In the genomic region with DNA sequence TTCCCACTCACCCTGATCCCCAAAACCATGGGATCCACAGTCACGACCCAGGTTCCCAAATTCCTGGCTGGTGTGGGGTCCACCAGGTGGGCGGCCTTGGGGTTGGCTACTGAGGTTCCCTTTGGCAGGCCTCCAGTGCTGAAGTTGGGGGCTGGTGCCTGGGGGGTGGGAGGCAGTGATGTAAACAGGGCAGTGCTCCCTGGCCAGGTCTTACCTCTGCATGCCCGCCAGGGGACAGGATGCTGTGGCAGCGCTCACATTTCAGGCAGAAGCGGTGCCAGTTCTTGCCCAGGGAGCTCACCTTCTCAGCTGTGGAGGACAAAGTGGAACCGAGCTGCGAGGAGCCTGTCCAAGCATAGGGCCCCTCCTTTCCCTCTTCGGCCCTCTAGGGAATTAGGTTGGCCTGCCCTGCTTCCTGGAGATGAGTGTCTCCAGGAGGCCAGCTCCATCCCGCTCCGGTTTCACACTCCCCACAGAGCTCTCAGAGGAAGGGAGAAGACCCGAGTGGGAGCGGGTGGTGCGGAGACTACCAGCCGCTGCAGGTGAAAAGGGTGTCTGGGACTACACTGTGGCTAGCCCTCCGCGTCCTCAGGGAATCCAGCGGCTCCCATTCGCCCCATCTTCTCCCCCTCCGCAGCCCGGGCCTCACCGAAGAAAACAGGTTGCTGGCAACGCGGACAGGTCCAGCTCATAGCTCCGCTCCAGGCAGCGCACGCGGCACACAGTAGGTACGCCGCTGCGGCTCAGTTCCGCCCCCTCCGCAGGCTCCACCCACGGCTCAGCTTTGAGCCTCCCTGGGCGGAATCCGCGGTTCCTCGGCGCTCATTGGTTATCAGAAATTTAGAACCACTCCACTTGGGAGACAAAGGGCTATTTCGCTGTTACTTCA, we compare ENCODE assay signal across 8 cellular contexts.
DNase-seq lines count a peak whose midpoint lies in the region; ATAC-seq and TF ChIP-seq lines count a peak whose summit lies in the region.

A gene with protein sequence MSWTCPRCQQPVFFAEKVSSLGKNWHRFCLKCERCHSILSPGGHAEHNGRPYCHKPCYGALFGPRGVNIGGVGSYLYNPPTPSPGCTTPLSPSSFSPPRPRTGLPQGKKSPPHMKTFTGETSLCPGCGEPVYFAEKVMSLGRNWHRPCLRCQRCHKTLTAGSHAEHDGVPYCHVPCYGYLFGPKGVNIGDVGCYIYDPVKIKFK (minus strand): TSS at position 726 of the 889 bp plus-strand sequence. CDS start 34 bp downstream, at position 692.

- DNase-seq in T-helper 2 cell (peak in 4 of 5 experiments; percentile 12 to 68 (median 27)), cerebellar cortex (ENCODE audit: low spot score) (peak; percentile 29), left kidney (ENCODE audit: low read depth, low spot score) (peak; percentile 67), COLO829 (ENCODE audit: low spot score) (no peak), NCI-H446 treated with DMSO at 0.1 percent for 48 hours (lab: John Stamatoyannopoulos, UW) (no peak)
- DNase-seq in stimulated activated CD4-positive, alpha-beta T cell treated with anti-CD3 and anti-CD28 coated beads, TNF-alpha, amount 100 ng/mL, for 4 hours (ENCODE audit: low read depth in 3 of 3), result peak; percentile 19 to 27 (median 23)

- H3K4me3 ChIP-seq in GM12875 (ENCODE audit: low read depth, low read length), result peak within 1 kb of the TSS; percentile 7

- peak; percentile 72 for ATAC-seq in HG03354 (IDR thresholded peaks at IDR 0.05; ENCODE audit: poor library complexity, severe bottlenecking, unreplicated experiment)

- peak; percentile 67 for TF ChIP-seq CTCF in GM12875 (IDR thresholded peaks at IDR 0.05; ENCODE audit: borderline replicate concordance, insufficient read depth, low read depth, low read length)

Comparison
In these comparisons a context has a peak if more than half of its experiments do, and no peak if none do; other contexts are left out.
1. DNase-seq: peak in T-helper 2 cell (4 of 5), cerebellar cortex (single experiment), left kidney (single experiment) and stimulated activated CD4-positive, alpha-beta T cell treated with anti-CD3 and anti-CD28 coated beads, TNF-alpha, amount 100 ng/mL, for 4 hours (3 of 3); none in COLO829 (single experiment) and NCI-H446 treated with DMSO at 0.1 percent for 48 hours (single experiment).